ENCODE assay signal across 1 cellular context in the genomic region with DNA sequence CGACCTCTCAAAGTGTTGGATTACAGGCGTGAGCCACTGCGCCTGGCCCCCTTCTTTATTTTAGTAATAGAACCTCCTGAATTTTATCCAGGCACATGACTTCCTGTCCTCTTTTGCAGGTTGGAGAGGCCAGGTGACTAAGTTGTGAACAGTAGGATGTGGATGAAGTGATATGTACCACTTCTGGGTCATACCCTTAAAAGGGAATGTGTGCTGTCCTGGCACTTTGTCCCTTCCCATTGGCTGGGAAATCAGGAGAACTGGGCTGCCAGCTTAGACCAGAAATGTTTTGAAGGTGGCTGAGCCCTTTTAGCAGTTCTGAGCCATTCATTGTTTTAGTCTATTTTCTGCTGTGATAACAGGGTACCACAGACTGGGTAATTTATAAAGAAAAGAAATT.
TF ChIP-seq lines count a peak whose summit lies in the region.

No MANE protein-coding gene starts in this region.

TF ChIP-seq in GM23338, 12 proteins besides CTCF, POLR2A, EP300 and RAD21 (continued from another document):
- TF ChIP-seq, protein P1, sequence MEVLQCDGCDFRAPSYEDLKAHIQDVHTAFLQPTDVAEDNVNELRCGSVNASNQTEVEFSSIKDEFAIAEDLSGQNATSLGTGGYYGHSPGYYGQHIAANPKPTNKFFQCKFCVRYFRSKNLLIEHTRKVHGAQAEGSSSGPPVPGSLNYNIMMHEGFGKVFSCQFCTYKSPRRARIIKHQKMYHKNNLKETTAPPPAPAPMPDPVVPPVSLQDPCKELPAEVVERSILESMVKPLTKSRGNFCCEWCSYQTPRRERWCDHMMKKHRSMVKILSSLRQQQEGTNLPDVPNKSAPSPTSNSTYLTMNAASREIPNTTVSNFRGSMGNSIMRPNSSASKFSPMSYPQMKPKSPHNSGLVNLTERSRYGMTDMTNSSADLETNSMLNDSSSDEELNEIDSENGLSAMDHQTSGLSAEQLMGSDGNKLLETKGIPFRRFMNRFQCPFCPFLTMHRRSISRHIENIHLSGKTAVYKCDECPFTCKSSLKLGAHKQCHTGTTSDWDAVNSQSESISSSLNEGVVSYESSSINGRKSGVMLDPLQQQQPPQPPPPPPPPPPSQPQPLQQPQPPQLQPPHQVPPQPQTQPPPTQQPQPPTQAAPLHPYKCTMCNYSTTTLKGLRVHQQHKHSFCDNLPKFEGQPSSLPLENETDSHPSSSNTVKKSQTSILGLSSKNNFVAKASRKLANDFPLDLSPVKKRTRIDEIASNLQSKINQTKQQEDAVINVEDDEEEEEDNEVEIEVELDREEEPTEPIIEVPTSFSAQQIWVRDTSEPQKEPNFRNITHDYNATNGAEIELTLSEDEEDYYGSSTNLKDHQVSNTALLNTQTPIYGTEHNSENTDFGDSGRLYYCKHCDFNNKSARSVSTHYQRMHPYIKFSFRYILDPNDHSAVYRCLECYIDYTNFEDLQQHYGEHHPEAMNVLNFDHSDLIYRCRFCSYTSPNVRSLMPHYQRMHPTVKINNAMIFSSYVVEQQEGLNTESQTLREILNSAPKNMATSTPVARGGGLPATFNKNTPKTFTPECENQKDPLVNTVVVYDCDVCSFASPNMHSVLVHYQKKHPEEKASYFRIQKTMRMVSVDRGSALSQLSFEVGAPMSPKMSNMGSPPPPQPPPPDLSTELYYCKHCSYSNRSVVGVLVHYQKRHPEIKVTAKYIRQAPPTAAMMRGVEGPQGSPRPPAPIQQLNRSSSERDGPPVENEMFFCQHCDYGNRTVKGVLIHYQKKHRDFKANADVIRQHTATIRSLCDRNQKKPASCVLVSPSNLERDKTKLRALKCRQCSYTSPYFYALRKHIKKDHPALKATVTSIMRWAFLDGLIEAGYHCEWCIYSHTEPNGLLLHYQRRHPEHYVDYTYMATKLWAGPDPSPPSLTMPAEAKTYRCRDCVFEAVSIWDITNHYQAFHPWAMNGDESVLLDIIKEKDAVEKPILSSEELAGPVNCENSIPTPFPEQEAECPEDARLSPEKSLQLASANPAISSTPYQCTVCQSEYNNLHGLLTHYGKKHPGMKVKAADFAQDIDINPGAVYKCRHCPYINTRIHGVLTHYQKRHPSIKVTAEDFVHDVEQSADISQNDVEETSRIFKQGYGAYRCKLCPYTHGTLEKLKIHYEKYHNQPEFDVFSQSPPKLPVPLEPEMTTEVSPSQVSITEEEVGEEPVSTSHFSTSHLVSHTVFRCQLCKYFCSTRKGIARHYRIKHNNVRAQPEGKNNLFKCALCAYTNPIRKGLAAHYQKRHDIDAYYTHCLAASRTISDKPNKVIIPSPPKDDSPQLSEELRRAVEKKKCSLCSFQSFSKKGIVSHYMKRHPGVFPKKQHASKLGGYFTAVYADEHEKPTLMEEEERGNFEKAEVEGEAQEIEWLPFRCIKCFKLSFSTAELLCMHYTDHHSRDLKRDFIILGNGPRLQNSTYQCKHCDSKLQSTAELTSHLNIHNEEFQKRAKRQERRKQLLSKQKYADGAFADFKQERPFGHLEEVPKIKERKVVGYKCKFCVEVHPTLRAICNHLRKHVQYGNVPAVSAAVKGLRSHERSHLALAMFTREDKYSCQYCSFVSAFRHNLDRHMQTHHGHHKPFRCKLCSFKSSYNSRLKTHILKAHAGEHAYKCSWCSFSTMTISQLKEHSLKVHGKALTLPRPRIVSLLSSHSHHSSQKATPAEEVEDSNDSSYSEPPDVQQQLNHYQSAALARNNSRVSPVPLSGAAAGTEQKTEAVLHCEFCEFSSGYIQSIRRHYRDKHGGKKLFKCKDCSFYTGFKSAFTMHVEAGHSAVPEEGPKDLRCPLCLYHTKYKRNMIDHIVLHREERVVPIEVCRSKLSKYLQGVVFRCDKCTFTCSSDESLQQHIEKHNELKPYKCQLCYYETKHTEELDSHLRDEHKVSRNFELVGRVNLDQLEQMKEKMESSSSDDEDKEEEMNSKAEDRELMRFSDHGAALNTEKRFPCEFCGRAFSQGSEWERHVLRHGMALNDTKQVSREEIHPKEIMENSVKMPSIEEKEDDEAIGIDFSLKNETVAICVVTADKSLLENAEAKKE (CRISPR knock-in tag; IDR thresholded peaks at IDR 0.05): no peak
- TF ChIP-seq REST (IDR thresholded peaks at IDR 0.05; ENCODE audit: unreplicated experiment) (no peak), ZNF331 (CRISPR knock-in tag; IDR thresholded peaks at IDR 0.05; ENCODE audit: low read depth) (no peak), JUNB (IDR thresholded peaks at IDR 0.05; ENCODE audit: unreplicated experiment) (no peak), POLR2AphosphoS5 (IDR thresholded peaks at IDR 0.05; ENCODE audit: low read depth) (no peak), NANOG (IDR thresholded peaks at IDR 0.05; ENCODE audit: borderline replicate concordance) (no peak), STAT1 (IDR thresholded peaks at IDR 0.05; ENCODE audit: unreplicated experiment) (no peak), EZH2phosphoT487 (IDR thresholded peaks at IDR 0.05; ENCODE audit: unreplicated experiment) (no peak)
- TF ChIP-seq, protein P2, sequence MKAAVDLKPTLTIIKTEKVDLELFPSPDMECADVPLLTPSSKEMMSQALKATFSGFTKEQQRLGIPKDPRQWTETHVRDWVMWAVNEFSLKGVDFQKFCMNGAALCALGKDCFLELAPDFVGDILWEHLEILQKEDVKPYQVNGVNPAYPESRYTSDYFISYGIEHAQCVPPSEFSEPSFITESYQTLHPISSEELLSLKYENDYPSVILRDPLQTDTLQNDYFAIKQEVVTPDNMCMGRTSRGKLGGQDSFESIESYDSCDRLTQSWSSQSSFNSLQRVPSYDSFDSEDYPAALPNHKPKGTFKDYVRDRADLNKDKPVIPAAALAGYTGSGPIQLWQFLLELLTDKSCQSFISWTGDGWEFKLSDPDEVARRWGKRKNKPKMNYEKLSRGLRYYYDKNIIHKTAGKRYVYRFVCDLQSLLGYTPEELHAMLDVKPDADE (IDR thresholded peaks at IDR 0.05): no peak
TF ChIP-seq in GM23338: peak in this region for 0.
